In genomic region chr12:121799842-121800693, GRCh38 we compare ENCODE assay signal across 1 cellular context.
TF ChIP-seq lines count a peak whose summit lies in the region.

No MANE protein-coding gene starts in this region.

TF ChIP-seq in WTC11, 78 proteins besides CTCF, POLR2A, EP300 and RAD21 (continued from another document):
- TF ChIP-seq PRDM15 (CRISPR knock-in tag; IDR thresholded peaks at IDR 0.05): no peak
